Comparison of ENCODE assay signal across 2 cellular contexts in genomic region chr6:33779305-33779704, GRCh38.
TF ChIP-seq lines count a peak whose summit lies in the region.

No MANE protein-coding gene starts in this region.

TF ChIP-seq in SK-N-SH, 30 proteins besides CTCF, POLR2A, EP300 and RAD21 (continued from another document):
- TF ChIP-seq REST (IDR thresholded peaks at IDR 0.05; ENCODE audit: low read depth, low read length) (no peak), RCOR1 (IDR thresholded peaks at IDR 0.05; ENCODE audit: low read length) (no peak), MAX (IDR thresholded peaks at IDR 0.05; ENCODE audit: low read depth) (no peak)
TF ChIP-seq in SK-N-SH: peak in this region for 1.

TF ChIP-seq in SK-N-SH treated with all-trans-retinoic acid at 6 μM for 48 hours, 23 proteins besides CTCF, POLR2A, EP300 and RAD21:
- TF ChIP-seq POU6F1 (CRISPR knock-in tag; IDR thresholded peaks at IDR 0.05; ENCODE audit: borderline replicate concordance, low read depth) (no peak), PATZ1 (CRISPR knock-in tag; IDR thresholded peaks at IDR 0.05; ENCODE audit: borderline replicate concordance) (no peak), RARB (CRISPR knock-in tag; IDR thresholded peaks at IDR 0.05) (no peak), OSR1 (CRISPR knock-in tag; IDR thresholded peaks at IDR 0.05) (no peak), ZNF70 (CRISPR knock-in tag; IDR thresholded peaks at IDR 0.05) (no peak), CSDC2 (CRISPR knock-in tag; IDR thresholded peaks at IDR 0.05) (no peak), TCF4 (CRISPR knock-in tag; IDR thresholded peaks at IDR 0.05; ENCODE audit: borderline replicate concordance) (no peak)
TF ChIP-seq in SK-N-SH treated with all-trans-retinoic acid at 6 μM for 48 hours: peak in this region for 0.
